In genomic region chr18:13910986-13911385, GRCh38 we compare ENCODE assay signal across 5 cellular contexts.
"Had no signal": no experiment of that assay in that cellular context is flagged by ENCODE, and none has a peak within 500 bp of the region (broad histone marks: within the 10 kb centered on the region; RNA-seq: fewer than 3 reads in every experiment).

No MANE protein-coding gene starts in this region.

- DNase-seq: GM23248, GOT3, H7, HCEC 1CT had no signal

- ATAC-seq: HepG2 had no signal
